In the genomic region with DNA sequence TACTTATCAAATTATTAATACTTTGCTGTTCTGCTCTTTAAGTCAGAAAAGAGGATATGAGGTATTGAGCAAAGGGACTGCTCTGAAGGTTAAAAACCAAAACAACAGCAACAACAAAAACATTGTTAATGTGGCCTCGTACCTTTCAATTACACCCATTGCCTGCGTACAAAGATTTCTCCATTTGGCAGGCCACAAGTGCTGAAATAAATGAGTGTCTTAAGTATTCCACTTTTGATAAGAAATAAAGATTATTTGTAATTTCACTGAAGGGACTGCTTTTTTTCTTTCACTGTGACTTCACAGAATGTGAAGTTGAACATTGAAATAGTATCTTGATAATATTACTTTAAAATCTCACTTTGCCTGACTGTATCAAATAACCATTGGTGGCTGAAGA, we compare ENCODE assay signal across 20 cellular contexts.
DNase-seq lines count a peak whose midpoint lies in the region; ATAC-seq, FAIRE-seq and TF ChIP-seq lines count a peak whose summit lies in the region.
"Had no signal": no experiment of that assay in that cellular context is flagged by ENCODE, and none has a peak within 500 bp of the region (broad histone marks: within the 10 kb centered on the region; RNA-seq: fewer than 3 reads in every experiment).

No MANE protein-coding gene starts in this region.

- no peak overlapping the region for H4K8ac ChIP-seq in mesenchymal stem cell (ENCODE audit: low read length)

- no peak overlapping the region for H3K14ac ChIP-seq in mesenchymal stem cell (ENCODE audit: low read length in 2 of 2)

- no peak for DNase-seq in left ventricle myocardium superior
- DNase-seq in cardiac septum (ENCODE audit: low spot score), result no peak
- no peak for DNase-seq in hepatocyte (ENCODE audit: low spot score)
- DNase-seq in psoas muscle, result no peak
- DNase-seq in HepG2 (ENCODE audit: low spot score), result no peak
- no peak for DNase-seq in mesenchymal stem cell
- DNase-seq in 8988T, result no peak
- DNase-seq: BE2C; CD8-positive, alpha-beta T cell; COR-L47; DMS153; DMS79 treated with DMSO at 0.1 percent for 48 hours; EL; GM23248; H7 had no signal

- TF ChIP-seq EP300 in HepG2 (IDR thresholded peaks at IDR 0.05; ENCODE audit: low read depth in 2 of 2, low read length in 2 of 2) (no peak), HepG2 (CRISPR knock-in tag; IDR thresholded peaks at IDR 0.05; ENCODE audit: borderline replicate concordance) (no peak)

- no peak overlapping the region for H3K4me3 ChIP-seq in hepatocyte
- peak overlapping the region; percentile 46 for H3K4me3 ChIP-seq in psoas muscle
- H3K4me3 ChIP-seq in HepG2 (replicated peaks in 1 of 3; ENCODE audit: insufficient read depth in 1 of 3, low read depth in 2 of 3, low read length in 3 of 3), result no peak overlapping the region
- H3K4me3 ChIP-seq in mesenchymal stem cell (ENCODE audit: insufficient read depth in 1 of 2, low read depth in 1 of 2, low read length in 2 of 2), result no peak overlapping the region
- H3K4me3 ChIP-seq: A549, GM23248 had no signal

- H3K23ac ChIP-seq in mesenchymal stem cell (ENCODE audit: low read length in 2 of 2), result no peak overlapping the region

- in situ Hi-C loops in HepG2 (cut with HindIII; ENCODE audit: extremely low pct_ligation_motif_present, low pct_unique_long_range_greater_than_20kb), result no loop called here

- H3K27ac ChIP-seq in hepatocyte (no peak overlapping the region), psoas muscle (peak overlapping the region; percentile 83), HepG2 (ENCODE audit: extremely low read length, insufficient read depth, low read length) (no peak overlapping the region), mesenchymal stem cell (ENCODE audit: low read length, poor library complexity, severe bottlenecking) (no peak overlapping the region)
- H3K27ac ChIP-seq: A549, C4-2B, GM23248, HL-60 had no signal

- H3K79me2 ChIP-seq in hepatocyte (no peaks in the 10 kb centered on the region), HepG2 (ENCODE audit: insufficient read depth, low read length) (no peaks in the 10 kb centered on the region)

- no peaks in the 10 kb centered on the region for H3K36me3 ChIP-seq in hepatocyte (replicated peaks; ENCODE audit: insufficient read depth, low read depth)
- no peaks in the 10 kb centered on the region for H3K36me3 ChIP-seq in psoas muscle (ENCODE audit: insufficient read depth in 1 of 2, low read depth in 1 of 2)
- no peaks in the 10 kb centered on the region for H3K36me3 ChIP-seq in HepG2 (replicated peaks in 1 of 2; ENCODE audit: control insufficient read depth in 1 of 2, insufficient read depth in 2 of 2, low read length in 2 of 2)
- no peaks in the 10 kb centered on the region for H3K36me3 ChIP-seq in mesenchymal stem cell (ENCODE audit: control insufficient read depth in 1 of 2, insufficient read depth in 2 of 2, low read depth in 1 of 2, low read length in 2 of 2)
- H3K36me3 ChIP-seq: BE2C had no signal

- H2BK12ac ChIP-seq in mesenchymal stem cell (ENCODE audit: low read length in 2 of 2), result no peak overlapping the region

- no peak overlapping the region for H2AFZ ChIP-seq in hepatocyte
- no peak overlapping the region for H2AFZ ChIP-seq in HepG2 (ENCODE audit: low read length)
- H2AFZ ChIP-seq in mesenchymal stem cell (ENCODE audit: low read depth, low read length), result no peak overlapping the region
- H2AFZ ChIP-seq: GM23248 had no signal

- H4K91ac ChIP-seq in mesenchymal stem cell (ENCODE audit: low read length), result no peak overlapping the region

- H3K79me1 ChIP-seq in mesenchymal stem cell (replicated peaks; ENCODE audit: low read length, poor library complexity, severe bottlenecking), result no peaks in the 10 kb centered on the region

- 59% methylated on average over 2 of the region's 2 CpGs for WGBS in hepatocyte (ENCODE audit: low lambda C conversion rate, missing lambda C conversion rate)
- WGBS in psoas muscle, 3 donors, result 31 to 65% (median 42%) methylated on average over 2 of the region's 2 CpGs
- 64% methylated on average over 2 of the region's 2 CpGs for WGBS in HepG2 (ENCODE audit: low lambda C conversion rate)
- whole genome bisulfite sequencing in mesenchymal stem cell, result 33% methylated on average over 1 of the region's 2 CpGs

- TF ChIP-seq CTCF in hepatocyte (IDR thresholded peaks at IDR 0.05; ENCODE audit: poor library complexity) (no peak), psoas muscle (IDR thresholded peaks at IDR 0.05) (no peak), HepG2 (CRISPR knock-in tag; IDR thresholded peaks at IDR 0.05) (no peak)

- no peak overlapping the region for H3K4ac ChIP-seq in mesenchymal stem cell (ENCODE audit: low read depth in 1 of 2, low read length in 2 of 2)

- H3K18ac ChIP-seq in mesenchymal stem cell (ENCODE audit: low read depth in 1 of 2, low read length in 2 of 2), result no peak overlapping the region

- no peak overlapping the region for H2BK15ac ChIP-seq in mesenchymal stem cell (ENCODE audit: low read depth, poor library complexity, severe bottlenecking)

- peak; percentile 52 for ATAC-seq in left ventricle myocardium superior
- ATAC-seq in psoas muscle, result peak in 1 of 4 donors; percentile 24
- ATAC-seq in HepG2, result no peak
- ATAC-seq: A549; CD8-positive, alpha-beta T cell had no signal

- H3K9ac ChIP-seq in HepG2 (ENCODE audit: insufficient read depth, low read depth, low read length) (no peak overlapping the region), mesenchymal stem cell (ENCODE audit: low read length) (no peak overlapping the region)
- H3K9ac ChIP-seq: GM23248 had no signal

- H3K9me3 ChIP-seq in hepatocyte (ENCODE audit: low read depth) (no peaks in the 10 kb centered on the region), psoas muscle (no peaks in the 10 kb centered on the region), HepG2 (ENCODE audit: low read length) (0 out of 2 replicates have a peak, but pooled peaks cover 5% of the 10 kb centered on the region), mesenchymal stem cell (ENCODE audit: control insufficient read depth, low read length) (no peaks in the 10 kb centered on the region)
- H3K9me3 ChIP-seq: A549, BE2C had no signal

- no peak for TF ChIP-seq POLR2A in HepG2 (IDR thresholded peaks at IDR 0.05; ENCODE audit: insufficient read depth in 1 of 2, low read depth in 2 of 2, low read length in 2 of 2)

- intact Hi-C loops in left ventricle myocardium superior (cut with micrococcal nuclease), result no loop called here
- intact Hi-C loops in cardiac septum (cut with DNase I), result no loop called here
- intact Hi-C loops in psoas muscle (cut with DNase I), result no loop called here
- intact Hi-C loops in HepG2 (cut with micrococcal nuclease; ENCODE audit: unreplicated experiment), result no loop called here

- H3K4me1 ChIP-seq in hepatocyte (ENCODE audit: insufficient read depth) (no peaks in the 10 kb centered on the region), psoas muscle (peaks cover 9% of the 10 kb centered on the region), HepG2 (ENCODE audit: insufficient read depth, low read length) (no peaks in the 10 kb centered on the region), mesenchymal stem cell (ENCODE audit: control insufficient read depth, insufficient read depth, low read depth, low read length) (no peaks in the 10 kb centered on the region)
- H3K4me1 ChIP-seq: A549, BE2C had no signal

- CTCF ChIA-PET in HepG2 (lab: Yijun Ruan, JAX; ENCODE audit: low intra/inter-chr PET ratio, low total read pairs), result no interaction called here

- no peak overlapping the region for H2BK5ac ChIP-seq in mesenchymal stem cell (ENCODE audit: low read depth, low read length, poor library complexity, severe bottlenecking)

- H4K20me1 ChIP-seq in hepatocyte (ENCODE audit: insufficient read depth, poor library complexity, severe bottlenecking) (no peaks in the 10 kb centered on the region), HepG2 (ENCODE audit: insufficient read depth, low read length) (no peaks in the 10 kb centered on the region)

- H3K9me2 ChIP-seq in hepatocyte (replicated peaks; ENCODE audit: insufficient read depth), result no peaks in the 10 kb centered on the region

- TF ChIP-seq RAD21 in HepG2 (CRISPR knock-in tag; IDR thresholded peaks at IDR 0.05), result no peak

- H2AK5ac ChIP-seq in mesenchymal stem cell (ENCODE audit: low read length, severe bottlenecking), result no peak overlapping the region

- H2BK120ac ChIP-seq in mesenchymal stem cell (ENCODE audit: low read depth, low read length), result no peak overlapping the region

- H3K4me2 ChIP-seq in hepatocyte (peak overlapping the region; percentile 13), HepG2 (ENCODE audit: low read depth, low read length) (no peak overlapping the region), mesenchymal stem cell (ENCODE audit: low read length, poor library complexity, severe bottlenecking) (no peak overlapping the region)
- H3K4me2 ChIP-seq: A549 had no signal

- H3K27me3 ChIP-seq in hepatocyte (no peaks in the 10 kb centered on the region), psoas muscle (ENCODE audit: insufficient read depth in 3 of 3, low read length in 2 of 3) (no peaks in the 10 kb centered on the region), HepG2 (ENCODE audit: control insufficient read depth in 1 of 2, insufficient read depth in 2 of 2, low read length in 2 of 2) (no peaks in the 10 kb centered on the region), mesenchymal stem cell (ENCODE audit: control insufficient read depth in 1 of 2, insufficient read depth in 1 of 2, low read length in 2 of 2) (no peaks in the 10 kb centered on the region)
- H3K27me3 ChIP-seq: BE2C had no signal

- no TSS peak for BruUV-seq in HepG2 (replicated peaks; lab: Mats Ljungman, UMichigan)

- POLR2A ChIA-PET in HepG2 (lab: Yijun Ruan, JAX), result no interaction called here

- no peak for FAIRE-seq in HepG2 (lab: Jason Lieb, UNC)
- FAIRE-seq: A549, G401.6, GM12891 had no signal

TF ChIP-seq in HepG2, 621 proteins besides CTCF, POLR2A, EP300 and RAD21:
- no peak for TF ChIP-seq ZSCAN9 (CRISPR knock-in tag; IDR thresholded peaks at IDR 0.05; ENCODE audit: borderline replicate concordance)
- TF ChIP-seq MTF2 (CRISPR knock-in tag; IDR thresholded peaks at IDR 0.05; ENCODE audit: borderline replicate concordance), result no peak
